ENCODE assay signal across 25 cellular contexts in genomic region chr16:86755571-86756006, GRCh38.
A peak's percentile ranks its signal among the peaks of the same experiment; 100 is the strongest.
DNase-seq lines count a peak whose midpoint lies in the region; ATAC-seq, FAIRE-seq and TF ChIP-seq lines count a peak whose summit lies in the region.
"Had no signal": no experiment of that assay in that cellular context is flagged by ENCODE, and none has a peak within 500 bp of the region (broad histone marks: within the 10 kb centered on the region; RNA-seq: fewer than 3 reads in every experiment).

No MANE protein-coding gene starts in this region.

- TF ChIP-seq RAD21 in HepG2 (CRISPR knock-in tag; IDR thresholded peaks at IDR 0.05) = no peak

- no peak overlapping the region for H2AFZ ChIP-seq in HepG2 (ENCODE audit: low read length)

- H3K79me2 ChIP-seq in HepG2 (ENCODE audit: insufficient read depth, low read length) = no peaks in the 10 kb centered on the region

- POLR2A ChIA-PET in HepG2 (lab: Yijun Ruan, JAX) = no interaction called here

- CTCF ChIA-PET in HepG2 (lab: Yijun Ruan, JAX; ENCODE audit: low intra/inter-chr PET ratio, low total read pairs) = no interaction called here

- TF ChIP-seq POLR2A in HepG2 (IDR thresholded peaks at IDR 0.05; ENCODE audit: insufficient read depth in 1 of 2, low read depth in 2 of 2, low read length in 2 of 2) = no peak

- ATAC-seq in RWPE2 (ENCODE audit: low read depth) (no peak), Right ventricle myocardium superior (ENCODE audit: poor library complexity) (peak; percentile 94), HepG2 (no peak), thoracic aorta (ENCODE audit: insufficient number of reproducible peaks, low FRiP score, low read depth) (peak; percentile 42), HG03135 (IDR thresholded peaks at IDR 0.05; ENCODE audit: unreplicated experiment) (no peak)
- ATAC-seq: HCT116 had no signal

- TF ChIP-seq CTCF in RWPE2 (IDR thresholded peaks at IDR 0.05; ENCODE audit: poor library complexity, severe bottlenecking) (no peak), HepG2 (CRISPR knock-in tag; IDR thresholded peaks at IDR 0.05) (no peak), thoracic aorta (IDR thresholded peaks at IDR 0.05) (no peak)

- no peak overlapping the region for H3K4me3 ChIP-seq in RWPE2 (ENCODE audit: severe bottlenecking)
- no peak overlapping the region for H3K4me3 ChIP-seq in HepG2 (replicated peaks in 1 of 3; ENCODE audit: insufficient read depth in 1 of 3, low read depth in 2 of 3, low read length in 3 of 3)
- peak overlapping the region; percentile 38 for H3K4me3 ChIP-seq in thoracic aorta
- H3K4me3 ChIP-seq: lung, ovary, testis, uterus had no signal

- no peaks in the 10 kb centered on the region for H3K27me3 ChIP-seq in RWPE2 (ENCODE audit: insufficient read depth, poor library complexity, severe bottlenecking)
- H3K27me3 ChIP-seq in HepG2 (ENCODE audit: control insufficient read depth in 1 of 2, insufficient read depth in 2 of 2, low read length in 2 of 2) = peaks cover 13 to 89% of the 10 kb centered on the region in 2 experiments; a peak in 4 of 5 replicates
- no peaks in the 10 kb centered on the region for H3K27me3 ChIP-seq in thoracic aorta (replicated peaks; ENCODE audit: insufficient read depth)
- H3K27me3 ChIP-seq: brain microvascular endothelial cell, ovary, testis had no signal

- BruUV-seq in HepG2 (replicated peaks; lab: Mats Ljungman, UMichigan) = no TSS peak

- no peak for FAIRE-seq in HepG2 (lab: Jason Lieb, UNC)
- FAIRE-seq: small intestine had no signal

- H3K27ac ChIP-seq in RWPE2 (ENCODE audit: poor library complexity, severe bottlenecking) (no peak overlapping the region), HepG2 (ENCODE audit: extremely low read length, insufficient read depth, low read length) (no peak overlapping the region), thoracic aorta (peak overlapping the region; percentile 76 to 86)
- H3K27ac ChIP-seq: brain microvascular endothelial cell, ovary, testis, uterus had no signal

- 18% methylated on average over 11 of the region's 13 CpGs for WGBS in HepG2 (ENCODE audit: low lambda C conversion rate)

- H3K9me3 ChIP-seq in RWPE2 (ENCODE audit: severe bottlenecking) (no peaks in the 10 kb centered on the region), HepG2 (ENCODE audit: low read length) (no peaks in the 10 kb centered on the region), thoracic aorta (no peaks in the 10 kb centered on the region)
- H3K9me3 ChIP-seq: ovary, testis, uterus had no signal

- intact Hi-C loops in Right ventricle myocardium superior (cut with DNase I) = no loop called here
- intact Hi-C loops in HepG2 (cut with micrococcal nuclease; ENCODE audit: unreplicated experiment) = no loop called here

- peak; percentile 23 for DNase-seq in RWPE2 (ENCODE audit: low spot score)
- DNase-seq in Right ventricle myocardium superior = peak; percentile 88
- no peak for DNase-seq in HepG2 (ENCODE audit: low spot score)
- DNase-seq in thoracic aorta (ENCODE audit: low spot score) = no peak
- no peak for DNase-seq in NCI-H2227 (lab: John Stamatoyannopoulos, UW; ENCODE audit: unreplicated experiment)
- DNase-seq in NCI-H1417 (lab: John Stamatoyannopoulos, UW) = no peak
- DNase-seq: activated CD4-positive, alpha-beta memory T cell treated with anti-CD3 and anti-CD28 coated beads, Interleukin-2, amount 10 ng/mL, durations not matched to agents 7 days and 5 days; activated CD8-positive, alpha-beta memory T cell treated with anti-CD3 and anti-CD28 coated beads, Interleukin-2, amount 50 U/mL, for 48 hours; activated naive CD4-positive, alpha-beta T cell treated with anti-CD3 and anti-CD28 coated beads, Interleukin-2, amount 50 U/mL, for 16 hours; amniotic stem cell; brain microvascular endothelial cell; CD8-positive, alpha-beta memory T cell; EL; islet precursor cell; NCI-H1092; NCI-H1694 treated with DMSO at 0.1 percent for 48 hours; NCI-H510A; ovary; small intestine; stimulated activated naive CD4-positive, alpha-beta T cell treated with Interleukin-2 at 50 U/mL for 16 hours; testis; uterus had no signal

- H3K4me1 ChIP-seq in RWPE2 (ENCODE audit: insufficient read depth, poor library complexity, severe bottlenecking) = peaks cover 13% of the 10 kb centered on the region
- no peaks in the 10 kb centered on the region for H3K4me1 ChIP-seq in HepG2 (ENCODE audit: insufficient read depth, low read length)
- peaks cover 20 to 41% of the 10 kb centered on the region in 2 donors for H3K4me1 ChIP-seq in thoracic aorta (ENCODE audit: control insufficient read depth in 1 of 2, low read depth in 2 of 2)
- H3K4me1 ChIP-seq: testis, uterus had no signal

- no peaks in the 10 kb centered on the region; the same call in 1 of the 2 replicates for H4K20me1 ChIP-seq in HepG2 (ENCODE audit: insufficient read depth, low read length)

- in situ Hi-C loops in HepG2 (cut with HindIII; ENCODE audit: extremely low pct_ligation_motif_present, low pct_unique_long_range_greater_than_20kb) = no loop called here

- H3K4me2 ChIP-seq in HepG2 (ENCODE audit: low read depth, low read length) = no peak overlapping the region

- TF ChIP-seq EP300 in HepG2 (IDR thresholded peaks at IDR 0.05; ENCODE audit: low read depth in 2 of 2, low read length in 2 of 2) (no peak), HepG2 (CRISPR knock-in tag; IDR thresholded peaks at IDR 0.05; ENCODE audit: borderline replicate concordance) (no peak)

- H3K36me3 ChIP-seq in RWPE2 (ENCODE audit: low read depth) (no peaks in the 10 kb centered on the region), HepG2 (replicated peaks in 1 of 2; ENCODE audit: control insufficient read depth in 1 of 2, insufficient read depth in 2 of 2, low read length in 2 of 2) (no peaks in the 10 kb centered on the region), thoracic aorta (no peaks in the 10 kb centered on the region)
- H3K36me3 ChIP-seq: brain microvascular endothelial cell, ovary, uterus had no signal

- no peak overlapping the region for H3K9ac ChIP-seq in HepG2 (ENCODE audit: insufficient read depth, low read depth, low read length)

TF ChIP-seq in HepG2, 621 proteins besides CTCF, POLR2A, EP300 and RAD21:
- no peak for TF ChIP-seq ZMYM2 (CRISPR knock-in tag; IDR thresholded peaks at IDR 0.05)
- no peak for TF ChIP-seq ZNF503 (CRISPR knock-in tag; IDR thresholded peaks at IDR 0.05)
- peak; percentile 33; the same call in 1 of the 2 replicates for TF ChIP-seq CREB1 (IDR thresholded peaks at IDR 0.05)
- no peak for TF ChIP-seq CREB1 (CRISPR knock-in tag; IDR thresholded peaks at IDR 0.05)
- TF ChIP-seq MYNN (CRISPR knock-in tag; IDR thresholded peaks at IDR 0.05; ENCODE audit: low read depth) = no peak
TF ChIP-seq in HepG2: peak in this region for 1.

Comparison
In these comparisons a context has a peak if more than half of its experiments do, and no peak if none do; other contexts are left out.
1. ATAC-seq: peak in Right ventricle myocardium superior (single experiment) and thoracic aorta (single experiment); none in RWPE2 (single experiment), HepG2 (single experiment) and HG03135 (single experiment).
2. DNase-seq: peak in RWPE2 (single experiment) and Right ventricle myocardium superior (single experiment); none in HepG2 (single experiment), thoracic aorta (single experiment), NCI-H2227 (single experiment) and NCI-H1417 (0 of 3).
3. H3K27ac ChIP-seq: peak in thoracic aorta (2 of 2); none in RWPE2 (single experiment) and HepG2 (single experiment).